In the genomic region with DNA sequence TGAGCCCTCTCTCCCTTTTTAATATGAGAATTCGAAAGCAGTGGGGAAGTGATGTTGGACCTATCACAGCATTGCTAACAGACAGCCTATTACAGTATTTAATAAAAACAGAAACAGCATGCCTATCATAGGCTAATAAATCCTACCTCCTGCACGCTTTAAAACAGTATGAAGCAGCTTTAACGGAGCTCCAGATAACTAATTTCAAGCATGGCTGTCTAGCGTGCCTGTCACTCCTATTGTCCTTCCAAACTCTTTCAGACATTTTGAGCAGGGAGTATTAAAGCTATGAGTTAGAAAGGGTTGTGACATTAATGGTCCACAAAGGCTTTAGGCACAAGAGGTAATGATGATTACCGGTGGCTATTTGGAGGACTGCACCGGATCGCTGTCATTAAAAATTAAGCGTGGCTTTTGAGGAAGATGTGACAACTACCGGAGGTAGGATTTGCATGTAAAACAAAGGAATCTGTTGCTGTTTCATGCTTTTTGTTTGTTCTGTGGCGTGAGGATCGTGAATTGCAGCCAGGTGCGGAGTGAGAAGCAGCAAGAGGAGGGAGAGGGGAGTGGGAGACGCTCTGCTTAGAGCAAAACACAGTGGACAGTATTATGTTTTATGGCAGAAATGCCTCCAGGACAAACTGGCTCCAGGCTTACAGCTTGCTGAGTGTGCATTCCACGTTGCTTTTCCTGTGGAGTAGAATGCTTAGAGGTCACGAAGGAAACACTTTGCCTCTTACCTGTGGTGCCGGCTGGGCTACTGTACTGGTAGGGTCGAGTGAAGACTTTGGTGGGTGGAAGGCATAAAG, we compare ENCODE assay signal across 8 cellular contexts.
DNase-seq lines count a peak whose midpoint lies in the region; ATAC-seq and TF ChIP-seq lines count a peak whose summit lies in the region.

KCNMB2 (plus strand) TSS at position 166 of the 809 bp plus-strand sequence.

- H3K4me3 ChIP-seq in coronary artery: peak within 1 kb of the TSS; percentile 67
- peak within 1 kb of the TSS; percentile 65 to 79 for H3K4me3 ChIP-seq in muscle layer of duodenum (ENCODE audit: low read depth in 1 of 2, low read length in 2 of 2)

- H3K36me3 ChIP-seq in muscle layer of duodenum (ENCODE audit: control insufficient read depth in 1 of 2, insufficient read depth in 2 of 2, low read length in 2 of 2): no peaks in the 10 kb centered on the region

- TF ChIP-seq CTCF in coronary artery (IDR thresholded peaks at IDR 0.05) (no peak), GM13976 (IDR thresholded peaks at IDR 0.05; ENCODE audit: borderline replicate concordance, control extremely low read depth, extremely low read depth, insufficient read depth, missing control alignments) (no peak)

- H3K9me3 ChIP-seq in muscle layer of duodenum (ENCODE audit: control insufficient read depth in 1 of 2, low read length in 2 of 2): no peaks in the 10 kb centered on the region

- H3K27ac ChIP-seq in coronary artery (no peak within 1 kb of the TSS), muscle layer of duodenum (ENCODE audit: low read length) (peak within 1 kb of the TSS; percentile 28)

- no peaks in the 10 kb centered on the region for H3K27me3 ChIP-seq in muscle layer of duodenum (ENCODE audit: low read depth, low read length)

- ATAC-seq in HG02973 (IDR thresholded peaks at IDR 0.05; ENCODE audit: unreplicated experiment) (no peak), HG03039 (IDR thresholded peaks at IDR 0.05; ENCODE audit: unreplicated experiment) (no peak)

- no peaks in the 10 kb centered on the region for H3K4me1 ChIP-seq in muscle layer of duodenum (ENCODE audit: control insufficient read depth in 1 of 2, insufficient read depth in 2 of 2, low read length in 2 of 2)

- DNase-seq in DMS153 (lab: John Stamatoyannopoulos, UW) (peak; percentile 58), NCI-H146 treated with DMSO at 0.1 percent for 48 hours (lab: John Stamatoyannopoulos, UW; ENCODE audit: unreplicated experiment) (peak; percentile 99), coronary artery (ENCODE audit: low spot score) (no peak), GM13976 (ENCODE audit: low spot score) (no peak), erythroblast (lab: John Stamatoyannopoulos, UW) (no peak)

- no peak for TF ChIP-seq POLR2A in erythroblast (IDR thresholded peaks at IDR 0.05; ENCODE audit: low read length)

- in situ Hi-C loops in GM13976 (cut with MboI; ENCODE audit: low sequenced_read_pairs, unreplicated experiment): no loop called here

Comparison
In these comparisons a context has a peak if more than half of its experiments do, and no peak if none do; other contexts are left out.
1. DNase-seq: peak in DMS153 (single experiment) and NCI-H146 treated with DMSO at 0.1 percent for 48 hours (single experiment); none in coronary artery (single experiment), GM13976 (single experiment) and erythroblast (0 of 2).